Comparison of ENCODE assay signal across 1 cellular context in genomic region chr18:3305354-3305762, GRCh38.
TF ChIP-seq lines count a peak whose summit lies in the region.

No MANE protein-coding gene starts in this region.

TF ChIP-seq in HepG2, 621 proteins besides CTCF, POLR2A, EP300 and RAD21 (continued from another document):
- TF ChIP-seq AKNA (CRISPR knock-in tag; IDR thresholded peaks at IDR 0.05; ENCODE audit: borderline replicate concordance) (no peak), MYPOP (CRISPR knock-in tag; IDR thresholded peaks at IDR 0.05) (no peak), DMAP1 (CRISPR knock-in tag; IDR thresholded peaks at IDR 0.05) (no peak), GABPA (IDR thresholded peaks at IDR 0.05; ENCODE audit: low read depth, low read length) (no peak), GABPA (CRISPR knock-in tag; IDR thresholded peaks at IDR 0.05; ENCODE audit: low read depth) (no peak), MED13 (CRISPR knock-in tag; IDR thresholded peaks at IDR 0.05) (no peak), SMC3 (IDR thresholded peaks at IDR 0.05; ENCODE audit: low read length) (no peak), ZBTB40 (IDR thresholded peaks at IDR 0.05) (no peak), ZBTB40 (CRISPR knock-in tag; IDR thresholded peaks at IDR 0.05) (no peak), ZNF563 (CRISPR knock-in tag; IDR thresholded peaks at IDR 0.05) (no peak), KAT7 (CRISPR knock-in tag; IDR thresholded peaks at IDR 0.05; ENCODE audit: borderline replicate concordance) (no peak), ZNF841 (CRISPR knock-in tag; IDR thresholded peaks at IDR 0.05; ENCODE audit: borderline replicate concordance) (no peak), ZMYM3 (CRISPR knock-in tag; IDR thresholded peaks at IDR 0.05) (no peak), ZNF414 (CRISPR knock-in tag; IDR thresholded peaks at IDR 0.05) (no peak)
- TF ChIP-seq, protein P1, sequence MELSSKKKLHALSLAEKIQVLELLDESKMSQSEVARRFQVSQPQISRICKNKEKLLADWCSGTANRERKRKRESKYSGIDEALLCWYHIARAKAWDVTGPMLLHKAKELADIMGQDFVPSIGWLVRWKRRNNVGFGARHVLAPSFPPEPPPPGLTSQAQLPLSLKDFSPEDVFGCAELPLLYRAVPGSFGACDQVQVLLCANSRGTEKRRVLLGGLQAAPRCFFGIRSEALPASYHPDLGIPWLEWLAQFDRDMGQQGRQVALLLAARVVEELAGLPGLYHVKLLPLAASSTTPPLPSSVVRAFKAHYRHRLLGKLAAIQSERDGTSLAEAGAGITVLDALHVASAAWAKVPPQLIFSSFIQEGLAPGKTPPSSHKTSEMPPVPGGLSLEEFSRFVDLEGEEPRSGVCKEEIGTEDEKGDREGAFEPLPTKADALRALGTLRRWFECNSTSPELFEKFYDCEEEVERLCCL (CRISPR knock-in tag; IDR thresholded peaks at IDR 0.05; ENCODE audit: borderline replicate concordance): no peak
